In the genomic region with DNA sequence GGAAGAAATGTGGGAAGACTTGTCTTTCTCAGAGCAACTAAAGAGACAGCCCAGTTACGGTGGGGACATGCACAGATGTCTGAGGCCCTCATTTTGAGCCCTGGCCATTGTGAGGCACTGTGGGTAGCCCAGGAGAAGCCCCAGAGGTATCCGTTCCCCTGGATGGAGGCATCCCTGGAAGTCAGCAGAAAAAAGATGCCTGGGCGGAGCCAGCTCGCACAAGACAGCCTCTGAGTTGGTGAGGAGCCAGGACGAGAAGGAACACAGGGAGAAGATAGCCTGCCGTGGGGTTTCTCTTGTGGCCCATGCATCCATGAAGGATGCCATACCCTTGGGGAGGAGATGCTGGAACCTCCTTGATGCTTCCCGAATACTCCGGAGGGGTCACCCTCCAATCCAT, we compare ENCODE assay signal across 1 cellular context.
TF ChIP-seq lines count a peak whose summit lies in the region.

No MANE protein-coding gene starts in this region.

TF ChIP-seq in K562, 482 proteins besides CTCF, POLR2A, EP300 and RAD21:
- TF ChIP-seq SMARCE1 (IDR thresholded peaks at IDR 0.05): no peak
- no peak for TF ChIP-seq SRF (CRISPR knock-in tag; IDR thresholded peaks at IDR 0.05)
- TF ChIP-seq, protein P1, sequence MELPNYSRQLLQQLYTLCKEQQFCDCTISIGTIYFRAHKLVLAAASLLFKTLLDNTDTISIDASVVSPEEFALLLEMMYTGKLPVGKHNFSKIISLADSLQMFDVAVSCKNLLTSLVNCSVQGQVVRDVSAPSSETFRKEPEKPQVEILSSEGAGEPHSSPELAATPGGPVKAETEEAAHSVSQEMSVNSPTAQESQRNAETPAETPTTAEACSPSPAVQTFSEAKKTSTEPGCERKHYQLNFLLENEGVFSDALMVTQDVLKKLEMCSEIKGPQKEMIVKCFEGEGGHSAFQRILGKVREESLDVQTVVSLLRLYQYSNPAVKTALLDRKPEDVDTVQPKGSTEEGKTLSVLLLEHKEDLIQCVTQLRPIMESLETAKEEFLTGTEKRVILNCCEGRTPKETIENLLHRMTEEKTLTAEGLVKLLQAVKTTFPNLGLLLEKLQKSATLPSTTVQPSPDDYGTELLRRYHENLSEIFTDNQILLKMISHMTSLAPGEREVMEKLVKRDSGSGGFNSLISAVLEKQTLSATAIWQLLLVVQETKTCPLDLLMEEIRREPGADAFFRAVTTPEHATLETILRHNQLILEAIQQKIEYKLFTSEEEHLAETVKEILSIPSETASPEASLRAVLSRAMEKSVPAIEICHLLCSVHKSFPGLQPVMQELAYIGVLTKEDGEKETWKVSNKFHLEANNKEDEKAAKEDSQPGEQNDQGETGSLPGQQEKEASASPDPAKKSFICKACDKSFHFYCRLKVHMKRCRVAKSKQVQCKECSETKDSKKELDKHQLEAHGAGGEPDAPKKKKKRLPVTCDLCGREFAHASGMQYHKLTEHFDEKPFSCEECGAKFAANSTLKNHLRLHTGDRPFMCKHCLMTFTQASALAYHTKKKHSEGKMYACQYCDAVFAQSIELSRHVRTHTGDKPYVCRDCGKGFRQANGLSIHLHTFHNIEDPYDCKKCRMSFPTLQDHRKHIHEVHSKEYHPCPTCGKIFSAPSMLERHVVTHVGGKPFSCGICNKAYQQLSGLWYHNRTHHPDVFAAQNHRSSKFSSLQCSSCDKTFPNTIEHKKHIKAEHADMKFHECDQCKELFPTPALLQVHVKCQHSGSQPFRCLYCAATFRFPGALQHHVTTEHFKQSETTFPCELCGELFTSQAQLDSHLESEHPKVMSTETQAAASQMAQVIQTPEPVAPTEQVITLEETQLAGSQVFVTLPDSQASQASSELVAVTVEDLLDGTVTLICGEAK (IDR thresholded peaks at IDR 0.05): no peak
- TF ChIP-seq, protein P1 (CRISPR knock-in tag; IDR thresholded peaks at IDR 0.05): no peak
- no peak for TF ChIP-seq SRSF9 (IDR thresholded peaks at IDR 0.05; ENCODE audit: borderline replicate concordance, low read depth, low read length)
